Comparison of ENCODE assay signal across 22 cellular contexts in the genomic region with DNA sequence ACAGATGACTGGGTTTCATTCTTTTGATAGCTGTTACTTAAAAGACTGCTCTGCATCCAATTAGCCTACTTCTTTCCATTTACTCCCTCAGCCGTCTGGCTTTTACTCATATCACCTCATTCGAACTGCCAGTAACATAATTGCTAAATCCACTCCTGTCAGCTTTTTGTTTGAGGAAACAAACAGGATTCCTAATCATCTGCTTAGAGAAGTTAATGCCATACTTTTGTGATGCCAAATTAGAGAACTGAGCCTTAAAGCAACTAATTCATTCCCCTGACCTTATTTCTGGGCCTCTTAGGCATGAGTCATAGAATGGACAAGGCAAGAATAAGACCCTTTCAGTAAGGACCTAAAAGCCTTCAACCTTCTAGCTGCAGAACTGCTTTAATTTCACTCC. TPM values are rescaled to one million over a fixed set of nuclear protein-coding genes. Genes with fewer than 3 reads are reported as not detected.
DNase-seq lines count a peak whose midpoint lies in the region; ATAC-seq and TF ChIP-seq lines count a peak whose summit lies in the region.
"Had no signal": no experiment of that assay in that cellular context is flagged by ENCODE, and none has a peak within 500 bp of the region (broad histone marks: within the 10 kb centered on the region; RNA-seq: fewer than 3 reads in every experiment).

No MANE protein-coding gene starts in this region.

- peaks cover 3% of the 10 kb centered on the region for H3K4me1 ChIP-seq in BE2C

- H3K4me3 Mint-ChIP-seq in activated naive CD8-positive, alpha-beta T cell treated with anti-CD3 and anti-CD28 coated beads, Interleukin-2, amount 10 ng/mL, durations not matched to agents 7 days and 5 days: no peak overlapping the region
- peak overlapping the region; percentile 43 for H3K4me3 Mint-ChIP-seq in natural killer cell treated with Interleukin-12 subunit alpha and Interleukin-12 subunit beta and Interleukin-15 and Interleukin-18, amount 100 ng/mL, for 72 hours

- peaks cover 39% of the 10 kb centered on the region for H3K36me3 ChIP-seq in BE2C
- H3K36me3 ChIP-seq: ovary had no signal

- no peaks in the 10 kb centered on the region for H3K27me3 ChIP-seq in BE2C
- H3K27me3 ChIP-seq: BLaER1, body of pancreas, heart left ventricle, ovary, tibial nerve had no signal

- H3K9me3 ChIP-seq in BE2C: no peaks in the 10 kb centered on the region
- H3K9me3 ChIP-seq: BLaER1, body of pancreas, heart left ventricle, mucosa of descending colon, ovary, tibial nerve had no signal

- DNase-seq in CD1c-positive myeloid dendritic cell (ENCODE audit: extremely low spot score) (peak; percentile 56), COLO829 (ENCODE audit: low spot score) (peak; percentile 40), BE2C (no peak), NCI-H2107 treated with DMSO at 0.1 percent for 48 hours (lab: John Stamatoyannopoulos, UW; ENCODE audit: unreplicated experiment) (no peak)
- no peak for DNase-seq in activated naive CD8-positive, alpha-beta T cell treated with anti-CD3 and anti-CD28 coated beads, Interleukin-2, amount 10 ng/mL, durations not matched to agents 7 days and 5 days
- DNase-seq in natural killer cell treated with Interleukin-12 subunit alpha and Interleukin-12 subunit beta and Interleukin-15 and Interleukin-18, amount 100 ng/mL, for 72 hours (ENCODE audit: low spot score): no peak
- DNase-seq in stimulated activated naive CD4-positive, alpha-beta T cell treated with Interleukin-2 at 50 U/mL for 16 hours (lab: John Stamatoyannopoulos, UW): no peak
- DNase-seq: body of pancreas; DMS153; heart left ventricle; immature natural killer cell; KBM-7; left ventricle myocardium superior; mucosa of descending colon; NCI-H1930; NCI-H446; ovary; stimulated activated CD4-positive, alpha-beta T cell treated with anti-CD3 and anti-CD28 coated beads, Interleukin-1b, Interleukin-23, amount 100 ng/mL, for 48 hours; T1000 had no signal

- TF ChIP-seq CTCF in BE2C (IDR thresholded peaks at IDR 0.05; ENCODE audit: low read depth, low read length): no peak

- no peak overlapping the region for H3K4me3 ChIP-seq in BE2C (ENCODE audit: low read depth, low read length)
- H3K4me3 ChIP-seq: BLaER1, body of pancreas, heart left ventricle, mucosa of descending colon, ovary, tibial nerve had no signal

- ATAC-seq in activated naive CD8-positive, alpha-beta T cell treated with anti-CD3 and anti-CD28 coated beads, Interleukin-2, amount 10 ng/mL, durations not matched to agents 7 days and 5 days (ENCODE audit: low read depth): no peak
- no peak for ATAC-seq in natural killer cell treated with Interleukin-12 subunit alpha and Interleukin-12 subunit beta and Interleukin-15 and Interleukin-18, amount 100 ng/mL, for 72 hours
- ATAC-seq: body of pancreas, heart left ventricle, left ventricle myocardium superior, mucosa of descending colon had no signal

- H3K27ac Mint-ChIP-seq in activated naive CD8-positive, alpha-beta T cell treated with anti-CD3 and anti-CD28 coated beads, Interleukin-2, amount 10 ng/mL, durations not matched to agents 7 days and 5 days: peak overlapping the region; percentile 7
- H3K27ac Mint-ChIP-seq in natural killer cell treated with Interleukin-12 subunit alpha and Interleukin-12 subunit beta and Interleukin-15 and Interleukin-18, amount 100 ng/mL, for 72 hours: peak overlapping the region in 1 of 2 donors; percentile 97

- H3K27me3 Mint-ChIP-seq in activated naive CD8-positive, alpha-beta T cell treated with anti-CD3 and anti-CD28 coated beads, Interleukin-2, amount 10 ng/mL, durations not matched to agents 7 days and 5 days: no peaks in the 10 kb centered on the region
- no peaks in the 10 kb centered on the region for H3K27me3 Mint-ChIP-seq in natural killer cell treated with Interleukin-12 subunit alpha and Interleukin-12 subunit beta and Interleukin-15 and Interleukin-18, amount 100 ng/mL, for 72 hours
- H3K27me3 Mint-ChIP-seq: stimulated activated naive CD8-positive, alpha-beta T cell treated with anti-CD3 and anti-CD28 coated beads, Interleukin-15, Interleukin-2, amounts not matched to agents 100 ng/mL and 50 ng/mL, for 24 hours had no signal

- peaks cover 2% of the 10 kb centered on the region for H3K9me3 Mint-ChIP-seq in activated naive CD8-positive, alpha-beta T cell treated with anti-CD3 and anti-CD28 coated beads, Interleukin-2, amount 10 ng/mL, durations not matched to agents 7 days and 5 days
- H3K9me3 Mint-ChIP-seq in natural killer cell treated with Interleukin-12 subunit alpha and Interleukin-12 subunit beta and Interleukin-15 and Interleukin-18, amount 100 ng/mL, for 72 hours: no peaks in the 10 kb centered on the region
- H3K9me3 Mint-ChIP-seq: immature natural killer cell; stimulated activated naive CD8-positive, alpha-beta T cell treated with anti-CD3 and anti-CD28 coated beads, Interleukin-15, Interleukin-2, amounts not matched to agents 100 ng/mL and 50 ng/mL, for 24 hours had no signal

- POLR2A ChIA-PET in activated naive CD8-positive, alpha-beta T cell treated with anti-CD3 and anti-CD28 coated beads, Interleukin-2, amount 10 ng/mL, durations not matched to agents 7 days and 5 days (lab: Charles Lee): no interaction called here

- peaks cover 33% of the 10 kb centered on the region for H3K4me1 Mint-ChIP-seq in activated naive CD8-positive, alpha-beta T cell treated with anti-CD3 and anti-CD28 coated beads, Interleukin-2, amount 10 ng/mL, durations not matched to agents 7 days and 5 days
- H3K4me1 Mint-ChIP-seq in natural killer cell treated with Interleukin-12 subunit alpha and Interleukin-12 subunit beta and Interleukin-15 and Interleukin-18, amount 100 ng/mL, for 72 hours (ENCODE audit: low read depth in 2 of 2): peaks cover 31 to 33% of the 10 kb centered on the region in 2 donors

- peaks cover 50% of the 10 kb centered on the region for H3K36me3 Mint-ChIP-seq in activated naive CD8-positive, alpha-beta T cell treated with anti-CD3 and anti-CD28 coated beads, Interleukin-2, amount 10 ng/mL, durations not matched to agents 7 days and 5 days
- peaks cover 38% of the 10 kb centered on the region for H3K36me3 Mint-ChIP-seq in natural killer cell treated with Interleukin-12 subunit alpha and Interleukin-12 subunit beta and Interleukin-15 and Interleukin-18, amount 100 ng/mL, for 72 hours

RNA-seq across cellular contexts. Expression of gene OXA1L, which starts 2.9 kb away (rescaled TPM):
- 100 to 1,000 TPM; 127 to 130 TPM for total RNA-seq in activated naive CD8-positive, alpha-beta T cell treated with anti-CD3 and anti-CD28 coated beads, Interleukin-2, amount 10 ng/mL, durations not matched to agents 7 days and 5 days
- 100 to 1,000 TPM; 103 to 112 TPM for total RNA-seq in natural killer cell treated with Interleukin-12 subunit alpha and Interleukin-12 subunit beta and Interleukin-15 and Interleukin-18, amount 100 ng/mL, for 72 hours
- 147 TPM for polyA plus RNA-seq in BE2C (2012; ENCODE audit: insufficient read depth, insufficient read length, low read depth)

RNA-seq across cellular contexts. Expression of gene SLC7A7, which starts 45.9 kb away (rescaled TPM):
- total RNA-seq in activated naive CD8-positive, alpha-beta T cell treated with anti-CD3 and anti-CD28 coated beads, Interleukin-2, amount 10 ng/mL, durations not matched to agents 7 days and 5 days: 1 to 10 TPM in 1 of 2 experiments, under 1 TPM in 1; 0.89 to 2.5 TPM
- total RNA-seq in natural killer cell treated with Interleukin-12 subunit alpha and Interleukin-12 subunit beta and Interleukin-15 and Interleukin-18, amount 100 ng/mL, for 72 hours: under 1 TPM; 0.36 to 0.59 TPM
- polyA plus RNA-seq in BE2C (2012; ENCODE audit: insufficient read depth, insufficient read length, low read depth): 1.1 TPM

Comparison
In these comparisons a context has a peak if more than half of its experiments do, and no peak if none do; other contexts are left out.
1. DNase-seq: peak in CD1c-positive myeloid dendritic cell (single experiment) and COLO829 (single experiment); none in activated naive CD8-positive, alpha-beta T cell treated with anti-CD3 and anti-CD28 coated beads, Interleukin-2, amount 10 ng/mL, durations not matched to agents 7 days and 5 days (single experiment), natural killer cell treated with Interleukin-12 subunit alpha and Interleukin-12 subunit beta and Interleukin-15 and Interleukin-18, amount 100 ng/mL, for 72 hours (single experiment), BE2C (single experiment), stimulated activated naive CD4-positive, alpha-beta T cell treated with Interleukin-2 at 50 U/mL for 16 hours (single experiment) and NCI-H2107 treated with DMSO at 0.1 percent for 48 hours (single experiment).